In genomic region chr2:45789317-45789716, GRCh38 we compare ENCODE assay signal across 16 cellular contexts.
"Had no signal": no experiment of that assay in that cellular context is flagged by ENCODE, and none has a peak within 500 bp of the region (broad histone marks: within the 10 kb centered on the region; RNA-seq: fewer than 3 reads in every experiment).

No MANE protein-coding gene starts in this region.

- H3K36me3 ChIP-seq: brain microvascular endothelial cell, neutrophil, transverse colon had no signal

- ATAC-seq: left cardiac atrium had no signal

- DNase-seq: activated CD4-positive, alpha-beta T cell treated with anti-CD3 and anti-CD28 coated beads, Interleukin-2, amount 10 ng/mL, durations not matched to agents 7 days and 5 days; activated CD4-positive, CD25-positive, alpha-beta regulatory T cell; anterior cingulate cortex; brain microvascular endothelial cell; cortex of kidney; effector memory CD4-positive, alpha-beta T cell; foreskin melanocyte; left cardiac atrium; stimulated activated CD4-positive, alpha-beta T cell treated with anti-CD3 and anti-CD28 coated beads, Interleukin-15, amount 100 ng/mL, for 24 hours; stimulated activated CD4-positive, alpha-beta T cell treated with anti-CD3 and anti-CD28 coated beads, Interleukin-4, amount 100 ng/mL, for 1 hour; stimulated activated naive CD4-positive, alpha-beta T cell treated with Interleukin-2 at 50 U/mL for 16 hours; transverse colon had no signal

- H3K9me3 Mint-ChIP-seq: activated CD4-positive, alpha-beta T cell treated with anti-CD3 and anti-CD28 coated beads, Interleukin-2, amount 10 ng/mL, durations not matched to agents 7 days and 5 days; activated T-helper 1 cell treated with anti-CD3 and anti-CD28 coated beads, Interleukin-12 subunit alpha, Interleukin-12 subunit beta, Interleukin-2, Interleukin-4 antibody, amounts not matched to agents 30 ng/mL and 10 ng/mL and 1 ng/mL, durations not matched to agents 14 hours and 24 hours and 36 hours had no signal

- H3K4me3 ChIP-seq: transverse colon had no signal

- H3K9me3 ChIP-seq: neutrophil, transverse colon had no signal

- H3K27me3 ChIP-seq: brain microvascular endothelial cell, neutrophil, transverse colon had no signal

- H3K27ac ChIP-seq: brain microvascular endothelial cell, epithelial cell of prostate, neutrophil, parathyroid adenoma, transverse colon had no signal

- H3K27ac Mint-ChIP-seq: activated CD4-positive, alpha-beta T cell treated with anti-CD3 and anti-CD28 coated beads, Interleukin-2, amount 10 ng/mL, durations not matched to agents 7 days and 5 days; activated T-helper 1 cell treated with anti-CD3 and anti-CD28 coated beads, Interleukin-12 subunit alpha, Interleukin-12 subunit beta, Interleukin-2, Interleukin-4 antibody, amounts not matched to agents 30 ng/mL and 10 ng/mL and 1 ng/mL, durations not matched to agents 14 hours and 24 hours and 36 hours had no signal

- H3K27me3 Mint-ChIP-seq: activated CD4-positive, alpha-beta T cell treated with anti-CD3 and anti-CD28 coated beads, Interleukin-2, amount 10 ng/mL, durations not matched to agents 7 days and 5 days had no signal

- H3K4me3 Mint-ChIP-seq: activated CD4-positive, alpha-beta T cell treated with anti-CD3 and anti-CD28 coated beads, Interleukin-2, amount 10 ng/mL, durations not matched to agents 7 days and 5 days; activated T-helper 1 cell treated with anti-CD3 and anti-CD28 coated beads, Interleukin-12 subunit alpha, Interleukin-12 subunit beta, Interleukin-2, Interleukin-4 antibody, amounts not matched to agents 30 ng/mL and 10 ng/mL and 1 ng/mL, durations not matched to agents 14 hours and 24 hours and 36 hours had no signal
